Comparison of ENCODE assay signal across 1 cellular context in genomic region chr20:48051810-48052491, GRCh38.
TF ChIP-seq lines count a peak whose summit lies in the region.

No MANE protein-coding gene starts in this region.

TF ChIP-seq in IMR-90, 13 proteins besides CTCF, POLR2A, EP300 and RAD21 (continued from another document):
- TF ChIP-seq BHLHE40 (IDR thresholded peaks at IDR 0.05; ENCODE audit: low read depth, low read length): no peak
